Comparison of ENCODE assay signal across 9 cellular contexts in the genomic region with DNA sequence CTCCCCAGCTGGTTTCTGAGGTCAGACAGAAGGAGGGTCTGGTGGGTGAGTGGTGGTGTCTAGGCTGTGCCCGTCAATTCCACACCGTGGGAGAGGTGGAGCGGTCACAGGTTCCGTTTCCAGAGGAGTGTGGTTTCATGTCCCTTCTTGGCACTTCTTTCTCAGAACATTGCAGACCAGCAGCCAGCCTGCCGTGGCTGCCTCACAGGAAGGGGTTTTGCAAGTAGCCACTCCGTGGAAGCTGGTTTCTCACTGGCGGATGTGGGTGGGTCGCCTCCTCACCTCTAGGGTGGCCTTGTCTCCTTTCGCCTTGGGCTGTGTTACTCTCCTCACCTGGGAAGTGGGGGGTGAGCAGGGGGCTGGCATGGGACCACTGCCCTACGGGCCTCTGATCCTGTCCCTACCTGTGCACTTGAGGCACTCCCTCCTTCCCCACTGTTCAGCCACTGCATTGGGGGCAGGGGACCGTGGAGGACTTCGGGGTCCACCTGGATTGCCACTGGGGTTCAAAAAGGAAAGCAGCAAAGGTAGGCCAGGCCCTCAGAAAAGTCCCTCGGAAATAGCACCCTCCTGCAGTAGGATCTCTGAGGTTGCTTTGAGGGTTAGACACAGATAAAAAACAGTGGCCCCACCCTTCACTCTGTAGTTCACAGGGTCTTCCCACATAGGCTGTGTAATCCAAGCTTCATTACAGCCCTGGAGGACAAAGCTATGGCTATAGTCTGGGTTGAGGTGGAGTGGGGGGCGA. TPM values are rescaled to one million over a fixed set of nuclear protein-coding genes. Genes with fewer than 3 reads are reported as not detected.
DNase-seq lines count a peak whose midpoint lies in the region; ATAC-seq and TF ChIP-seq lines count a peak whose summit lies in the region.
"Had no signal": no experiment of that assay in that cellular context is flagged by ENCODE, and none has a peak within 500 bp of the region (broad histone marks: within the 10 kb centered on the region; RNA-seq: fewer than 3 reads in every experiment).

No MANE protein-coding gene starts in this region.

- peaks cover 8% of the 10 kb centered on the region for H4K20me1 ChIP-seq in Loucy (ENCODE audit: insufficient read depth, low read length, poor library complexity, severe bottlenecking)

- H3F3A ChIP-seq in Loucy (ENCODE audit: low read depth): no peaks in the 10 kb centered on the region

- peaks cover 80% of the 10 kb centered on the region for H3K79me2 ChIP-seq in Loucy (ENCODE audit: insufficient read depth, low read length)

- peak; percentile 30 to 35 for DNase-seq in activated CD4-positive, alpha-beta T cell treated with anti-CD3 and anti-CD28 coated beads, Interleukin-2, amount 50 U/mL, for 4 hours
- DNase-seq in foreskin keratinocyte (no peak), NCI-H510A (lab: John Stamatoyannopoulos, UW) (no peak), DMS114 treated with DMSO at 0.1 percent for 48 hours (lab: John Stamatoyannopoulos, UW; ENCODE audit: unreplicated experiment) (no peak), amygdala (lab: John Stamatoyannopoulos, UW) (no peak)
- DNase-seq in stimulated activated CD8-positive, alpha-beta memory T cell treated with anti-CD3 and anti-CD28 coated beads, Interleukin-7, amount 100 ng/mL, for 1 hour (ENCODE audit: low read depth in 2 of 2): peak; percentile 29 to 39
- DNase-seq: NCI-H2081 treated with DMSO at 0.1 percent for 48 hours had no signal

- no peak for TF ChIP-seq CTCF in Loucy (conservative IDR thresholded peaks at IDR 0.05; ENCODE audit: low read length)
- TF ChIP-seq CTCF in foreskin keratinocyte (conservative IDR thresholded peaks at IDR 0.05): no peak

- H3K27ac ChIP-seq in foreskin keratinocyte: peak overlapping the region; percentile 36

- no peaks in the 10 kb centered on the region for H3K9me2 ChIP-seq in Loucy (replicated peaks; ENCODE audit: low read depth, low read length)

- ATAC-seq in foreskin keratinocyte: no peak
- ATAC-seq in HG02840 (IDR thresholded peaks at IDR 0.05; ENCODE audit: low FRiP score, unreplicated experiment): no peak

- H3K9ac ChIP-seq in Loucy (ENCODE audit: low read depth, low read length, poor library complexity, severe bottlenecking): peak overlapping the region; percentile 22

- H3K27me3 ChIP-seq in Loucy (ENCODE audit: insufficient read depth, low read length, poor library complexity, severe bottlenecking) (no peaks in the 10 kb centered on the region), foreskin keratinocyte (no peaks in the 10 kb centered on the region)

- no peaks in the 10 kb centered on the region for H3K9me3 ChIP-seq in Loucy (ENCODE audit: insufficient read depth, low read depth, low read length)

- no peak overlapping the region for H3K4me3 ChIP-seq in Loucy (ENCODE audit: low read length, poor library complexity, severe bottlenecking)

- no peak overlapping the region for H2AFZ ChIP-seq in Loucy (ENCODE audit: low read length)

- H3K4me1 ChIP-seq in Loucy (ENCODE audit: insufficient read depth, low read length, poor library complexity, severe bottlenecking) (peaks cover 28% of the 10 kb centered on the region), foreskin keratinocyte (peaks cover 49% of the 10 kb centered on the region)

- H3K36me3 ChIP-seq in Loucy (ENCODE audit: insufficient read depth, low read length): peaks cover 39% of the 10 kb centered on the region; the same call in 1 of the 2 replicates

- H3K4me2 ChIP-seq in Loucy (ENCODE audit: low read depth, low read length, poor library complexity, severe bottlenecking): no peak overlapping the region

RNA-seq across cellular contexts. Expression of a gene that starts 33.9 kb away (rescaled TPM):
- total RNA-seq in foreskin keratinocyte: 105 and 139 TPM in 2 replicates
- 76.4 and 110 TPM in 2 replicates for polyA plus RNA-seq in foreskin keratinocyte

RNA-seq across cellular contexts. Expression of a gene that starts 49.7 kb away (rescaled TPM):
- total RNA-seq in foreskin keratinocyte: not detected in 2 replicates
- 0.02 TPM in 1 of 2 replicates, not detected in the other for polyA plus RNA-seq in foreskin keratinocyte

Comparison
In these comparisons a context has a peak if more than half of its experiments do, and no peak if none do; other contexts are left out.
1. DNase-seq: peak in activated CD4-positive, alpha-beta T cell treated with anti-CD3 and anti-CD28 coated beads, Interleukin-2, amount 50 U/mL, for 4 hours (2 of 2) and stimulated activated CD8-positive, alpha-beta memory T cell treated with anti-CD3 and anti-CD28 coated beads, Interleukin-7, amount 100 ng/mL, for 1 hour (2 of 2); none in foreskin keratinocyte (0 of 2), NCI-H510A (single experiment), DMS114 treated with DMSO at 0.1 percent for 48 hours (single experiment) and amygdala (0 of 56).